ENCODE assay signal across 8 cellular contexts in the genomic region with DNA sequence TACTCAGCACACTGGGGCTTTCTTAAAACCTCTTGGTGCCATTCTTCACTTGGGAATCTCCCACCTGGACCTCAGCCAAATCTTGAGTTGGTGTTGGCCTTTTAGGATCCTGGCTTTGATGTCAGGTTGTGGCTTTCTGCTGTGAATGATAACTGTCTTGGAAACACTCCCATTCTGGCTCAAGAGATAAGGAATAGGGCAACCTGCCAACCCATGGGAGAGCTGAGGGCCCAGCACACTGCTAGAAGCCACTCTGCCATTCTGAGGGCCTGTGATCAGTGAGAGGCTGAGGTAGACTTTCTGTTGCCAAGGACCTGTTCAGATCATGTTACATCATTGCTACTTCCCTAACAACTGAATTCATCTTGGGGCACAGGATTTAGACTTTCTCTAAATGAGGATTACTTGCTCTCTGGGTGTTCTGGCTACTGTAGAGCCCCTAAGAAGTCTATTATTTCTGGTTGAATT. TPM values are rescaled to one million over a fixed set of nuclear protein-coding genes. Genes with fewer than 3 reads are reported as not detected.
DNase-seq lines count a peak whose midpoint lies in the region; ATAC-seq lines count a peak whose summit lies in the region.

No MANE protein-coding gene starts in this region.

- intact Hi-C loops in left colon (cut with DNase I, micrococcal nuclease), result no loop called here
- intact Hi-C loops in naive thymus-derived CD4-positive, alpha-beta T cell (cut with micrococcal nuclease), result no loop called here

- peak; percentile 47 for ATAC-seq in HG02943 (IDR thresholded peaks at IDR 0.05; ENCODE audit: low read depth, unreplicated experiment)
- peak; percentile 86 for ATAC-seq in left colon
- ATAC-seq in naive thymus-derived CD4-positive, alpha-beta T cell, result no peak

- H3K36me3 Mint-ChIP-seq in naive thymus-derived CD4-positive, alpha-beta T cell, result peaks cover 0 to 5% (median 3%) of the 10 kb centered on the region in 5 donors

- no peaks in the 10 kb centered on the region for H3K9me3 Mint-ChIP-seq in naive thymus-derived CD4-positive, alpha-beta T cell

- no peak overlapping the region for H3K4me3 ChIP-seq in naive thymus-derived CD4-positive, alpha-beta T cell (ENCODE audit: low read length)

- CTCF ChIA-PET in naive thymus-derived CD4-positive, alpha-beta T cell (lab: Charles Lee), result no interaction called here

- H3K27me3 ChIP-seq in naive thymus-derived CD4-positive, alpha-beta T cell (ENCODE audit: control insufficient read depth in 2 of 2, insufficient read depth in 2 of 2, low read length in 2 of 2), result no peaks in the 10 kb centered on the region

- H3K4me1 ChIP-seq in naive thymus-derived CD4-positive, alpha-beta T cell (ENCODE audit: control insufficient read depth in 2 of 2, insufficient read depth in 2 of 2, low read length in 2 of 2), result no peaks in the 10 kb centered on the region

- DNase-seq in NOMO-1 treated with DMSO at 0.1 percent for 48 hours (lab: John Stamatoyannopoulos, UW; ENCODE audit: unreplicated experiment) (peak; percentile 14), NOMO-1 (lab: John Stamatoyannopoulos, UW; ENCODE audit: unreplicated experiment in 2 of 2) (no peak), NCI-H345 treated with DMSO at 0.1 percent for 48 hours (lab: John Stamatoyannopoulos, UW; ENCODE audit: unreplicated experiment) (peak; percentile 44), left colon (peak in 1 of 2 donors; percentile 43), cerebellar cortex (ENCODE audit: low spot score) (no peak), retina (no peak)
- DNase-seq in naive thymus-derived CD4-positive, alpha-beta T cell, result no peak

- H3K4me1 Mint-ChIP-seq in naive thymus-derived CD4-positive, alpha-beta T cell, result peaks cover 0 to 20% (median 0%) of the 10 kb centered on the region in 7 donors

- POLR2A ChIA-PET in naive thymus-derived CD4-positive, alpha-beta T cell (lab: Charles Lee), result no interaction called here

- no peak overlapping the region for H3K27ac Mint-ChIP-seq in naive thymus-derived CD4-positive, alpha-beta T cell

- H3K27me3 Mint-ChIP-seq in naive thymus-derived CD4-positive, alpha-beta T cell, result no peaks in the 10 kb centered on the region

- no peak overlapping the region for H3K4me3 Mint-ChIP-seq in naive thymus-derived CD4-positive, alpha-beta T cell

- H3K36me3 ChIP-seq in naive thymus-derived CD4-positive, alpha-beta T cell (ENCODE audit: control insufficient read depth in 2 of 3, insufficient read depth in 3 of 3, low read length in 3 of 3), result no peaks in the 10 kb centered on the region

- H3K27ac ChIP-seq in naive thymus-derived CD4-positive, alpha-beta T cell (ENCODE audit: low read depth, low read length), result no peak overlapping the region

- H3K9me3 ChIP-seq in naive thymus-derived CD4-positive, alpha-beta T cell (ENCODE audit: control insufficient read depth in 2 of 3, low read length in 3 of 3), result no peaks in the 10 kb centered on the region

RNA-seq across cellular contexts. Expression of gene TTC39A, which starts 45.8 kb away (rescaled TPM):
- total RNA-seq in left colon, result 100 to 1,000 TPM in 1 of 2 donors, 10 to 100 TPM in 1; 80.4 to 114 TPM
- under 1 TPM in 1 of 5 experiments, not detected in 4; 0.16 TPM for total RNA-seq in naive thymus-derived CD4-positive, alpha-beta T cell
- not detected for polyA plus RNA-seq in naive thymus-derived CD4-positive, alpha-beta T cell

RNA-seq across cellular contexts. Expression of gene RNF11, which starts 48.4 kb away (rescaled TPM):
- total RNA-seq in left colon, result 100 to 1,000 TPM in 1 of 2 donors, 10 to 100 TPM in 1; 69.6 to 109 TPM
- 10 to 100 TPM; 23.3 to 64.0 (median 42.9) TPM for total RNA-seq in naive thymus-derived CD4-positive, alpha-beta T cell
- polyA plus RNA-seq in naive thymus-derived CD4-positive, alpha-beta T cell, result 10 to 100 TPM; 22.8 to 34.2 TPM

Comparison
In these comparisons a context has a peak if more than half of its experiments do, and no peak if none do; other contexts are left out.
1. DNase-seq: peak in NOMO-1 treated with DMSO at 0.1 percent for 48 hours (single experiment) and NCI-H345 treated with DMSO at 0.1 percent for 48 hours (single experiment); none in NOMO-1 (0 of 2), cerebellar cortex (single experiment), retina (single experiment) and naive thymus-derived CD4-positive, alpha-beta T cell (0 of 9).
2. RNA of gene TTC39A, which starts 45.8 kb away (total RNA-seq): 80.4 to 114 TPM in left colon; 0.16 TPM in naive thymus-derived CD4-positive, alpha-beta T cell; every median in the first group is over 10 times any median in the second.